In the genomic region with DNA sequence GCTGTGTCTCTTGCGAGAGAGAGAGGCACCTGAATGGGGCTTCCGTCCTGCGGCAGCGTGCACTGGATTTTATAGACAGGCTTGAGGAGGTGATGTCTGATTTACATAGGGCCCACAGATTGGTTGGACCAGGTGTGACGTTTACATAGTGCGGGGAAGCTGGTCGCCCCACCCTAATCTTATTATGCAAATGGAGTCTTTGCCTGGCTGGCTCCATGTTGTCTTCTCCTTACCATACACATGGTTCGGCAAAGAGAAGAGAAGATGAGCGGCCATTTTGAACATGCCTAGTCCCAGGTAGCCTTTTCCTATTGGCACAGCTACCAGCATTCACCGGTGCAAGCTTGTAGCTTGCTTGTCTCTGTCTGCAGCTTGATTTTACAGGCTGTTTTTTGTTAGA, we compare ENCODE assay signal across 17 cellular contexts.
DNase-seq lines count a peak whose midpoint lies in the region; ATAC-seq lines count a peak whose summit lies in the region.
"Had no signal": no experiment of that assay in that cellular context is flagged by ENCODE, and none has a peak within 500 bp of the region (broad histone marks: within the 10 kb centered on the region; RNA-seq: fewer than 3 reads in every experiment).

No MANE protein-coding gene starts in this region.

- H3K79me2 ChIP-seq in Karpas-422 (ENCODE audit: low read length) = no peaks in the 10 kb centered on the region

- H3K27me3 ChIP-seq in Karpas-422 (ENCODE audit: low read length) (no peaks in the 10 kb centered on the region), iPS-18a (ENCODE audit: control insufficient read depth, insufficient read depth, low read length) (no peaks in the 10 kb centered on the region)

- H3K4me3 ChIP-seq in Karpas-422 (ENCODE audit: low read length) (no peak overlapping the region), iPS-18a (ENCODE audit: low read length) (peak overlapping the region; percentile 14)
- H3K4me3 ChIP-seq: GM23248, SJCRH30 had no signal

- DNase-seq in ELF-1 (ENCODE audit: low read depth, low spot score) (peak; percentile 72), Karpas-422 (peak; percentile 46), NCI-H748 treated with DMSO at 0.1 percent for 48 hours (lab: John Stamatoyannopoulos, UW) (peak; percentile 9), middle frontal gyrus (ENCODE audit: extremely low spot score, low spot score) (no peak), hippocampal formation (lab: John Stamatoyannopoulos, UW) (no peak)
- DNase-seq: CD8-positive, alpha-beta T cell; DMS79 treated with DMSO at 0.1 percent for 48 hours; GDM1; GM23248; IMR-90; NCI-H1694; NCI-H226; NCI-H774; SJCRH30 had no signal

- H3K27ac ChIP-seq in Karpas-422 (ENCODE audit: low read length) (no peak overlapping the region), iPS-18a (ENCODE audit: low read length) (peak overlapping the region; percentile 86)
- H3K27ac ChIP-seq: GM23248, SJCRH30 had no signal

- no peak overlapping the region for H3K9ac ChIP-seq in Karpas-422 (ENCODE audit: low read length)
- H3K9ac ChIP-seq in iPS-18a (ENCODE audit: low read length) = peak overlapping the region; percentile 33
- H3K9ac ChIP-seq: GM23248 had no signal

- ATAC-seq in GM21360 (IDR thresholded peaks at IDR 0.05; ENCODE audit: unreplicated experiment) (no peak), HG02610 (IDR thresholded peaks at IDR 0.05; ENCODE audit: unreplicated experiment) (no peak)
- ATAC-seq: CD8-positive, alpha-beta T cell had no signal

- H3K4me1 ChIP-seq in Karpas-422 (ENCODE audit: low read length) (no peaks in the 10 kb centered on the region), iPS-18a (ENCODE audit: control insufficient read depth, low read depth, low read length) (peaks cover 34% of the 10 kb centered on the region)
- H3K4me1 ChIP-seq: SJCRH30 had no signal

- no peak overlapping the region for H2AFZ ChIP-seq in Karpas-422 (ENCODE audit: low read length)
- H2AFZ ChIP-seq: GM23248 had no signal

- H3K4me2 ChIP-seq in Karpas-422 (ENCODE audit: low read depth, low read length, poor library complexity, severe bottlenecking) = no peak overlapping the region

- no peaks in the 10 kb centered on the region; the same call in 1 of the 2 replicates for H3K9me3 ChIP-seq in Karpas-422 (ENCODE audit: low read length)
- H3K9me3 ChIP-seq in iPS-18a (ENCODE audit: control insufficient read depth, low read depth, low read length) = peaks cover 7% of the 10 kb centered on the region
- H3K9me3 ChIP-seq: SJCRH30 had no signal

- no peaks in the 10 kb centered on the region for H3K36me3 ChIP-seq in Karpas-422 (ENCODE audit: insufficient read depth, low read length)
- H3K36me3 ChIP-seq in iPS-18a (ENCODE audit: control insufficient read depth, low read depth, low read length) = no peaks in the 10 kb centered on the region
- H3K36me3 ChIP-seq: SJCRH30 had no signal

- no peaks in the 10 kb centered on the region for H4K20me1 ChIP-seq in Karpas-422 (ENCODE audit: insufficient read depth, low read depth, low read length)

- no peaks in the 10 kb centered on the region for H3K9me2 ChIP-seq in Karpas-422 (replicated peaks; ENCODE audit: insufficient read depth, low read length)

Comparison
In these comparisons a context has a peak if more than half of its experiments do, and no peak if none do; other contexts are left out.
1. DNase-seq: peak in ELF-1 (single experiment), Karpas-422 (single experiment) and NCI-H748 treated with DMSO at 0.1 percent for 48 hours (single experiment); none in middle frontal gyrus (single experiment) and hippocampal formation (0 of 2).